8 cellular contexts compared by ENCODE assay signal in genomic region chr14:49768301-49769121, GRCh38. TPM values are rescaled to one million over a fixed set of nuclear protein-coding genes. Genes with fewer than 3 reads are reported as not detected.
DNase-seq lines count a peak whose midpoint lies in the region; ATAC-seq lines count a peak whose summit lies in the region.

No MANE protein-coding gene starts in this region.

- H3K4me3 ChIP-seq in esophagus (ENCODE audit: low read depth in 1 of 2, low read length in 2 of 2) = peak overlapping the region; percentile 74 to 93
- H3K4me3 ChIP-seq in muscle layer of duodenum (ENCODE audit: low read depth in 1 of 2, low read length in 2 of 2) = peak overlapping the region; percentile 88 to 92

- in situ Hi-C loops in ACHN (cut with HindIII; ENCODE audit: low pct_ligation_motif_present, low pct_unique_long_range_greater_than_20kb, low sequenced_read_pairs) = no loop called here

- H3K27me3 ChIP-seq in esophagus (ENCODE audit: control insufficient read depth in 1 of 2, insufficient read depth in 2 of 2, low read length in 2 of 2) (no peaks in the 10 kb centered on the region), muscle layer of duodenum (ENCODE audit: low read depth, low read length) (no peaks in the 10 kb centered on the region)

- ATAC-seq in GM18520 (IDR thresholded peaks at IDR 0.05; ENCODE audit: unreplicated experiment) (peak; percentile 10), HG03066 (IDR thresholded peaks at IDR 0.05; ENCODE audit: low read depth, unreplicated experiment) (peak; percentile 33)

- H3K36me3 ChIP-seq in esophagus (ENCODE audit: control insufficient read depth in 2 of 2, insufficient read depth in 2 of 2, low read length in 1 of 2) (no peaks in the 10 kb centered on the region), muscle layer of duodenum (ENCODE audit: control insufficient read depth in 1 of 2, insufficient read depth in 2 of 2, low read length in 2 of 2) (peaks cover 3 to 5% of the 10 kb centered on the region in 2 donors)

- DNase-seq in ACHN (peak; percentile 62), NCI-H774 (lab: John Stamatoyannopoulos, UW) (peak; percentile 5), activated T-cell treated with anti-CD3 and anti-CD28 coated beads for 24 hours (ENCODE audit: low read depth) (peak; percentile 72)
- DNase-seq in stimulated activated CD8-positive, alpha-beta memory T cell treated with anti-CD3 and anti-CD28 coated beads, Interleukin-7, amount 100 ng/mL, for 24 hours (ENCODE audit: low read depth) = peak; percentile 43

- peaks cover 0 to 5% of the 10 kb centered on the region in 2 donors for H3K4me1 ChIP-seq in esophagus (ENCODE audit: control insufficient read depth in 2 of 2, insufficient read depth in 2 of 2, low read length in 1 of 2)
- peaks cover 10 to 22% of the 10 kb centered on the region in 2 donors for H3K4me1 ChIP-seq in muscle layer of duodenum (ENCODE audit: control insufficient read depth in 1 of 2, insufficient read depth in 2 of 2, low read length in 2 of 2)

- WGBS in esophagus, 2 donors = 0% methylated on average over 66 to 67 of the region's 67 CpGs

- H3K27ac ChIP-seq in esophagus (ENCODE audit: low read depth in 2 of 2, low read length in 1 of 2) (peak overlapping the region; percentile 98 to 99), muscle layer of duodenum (ENCODE audit: low read length) (peak overlapping the region; percentile 97)

- H3K9me3 ChIP-seq in esophagus (ENCODE audit: control insufficient read depth in 2 of 2, insufficient read depth in 1 of 2, low read depth in 1 of 2, low read length in 1 of 2) = no peaks in the 10 kb centered on the region
- no peaks in the 10 kb centered on the region for H3K9me3 ChIP-seq in muscle layer of duodenum (ENCODE audit: control insufficient read depth in 1 of 2, low read length in 2 of 2)

RNA-seq across cellular contexts. Expression of gene KLHDC2, which starts 0.6 kb away (rescaled TPM):
- polyA plus RNA-seq in esophagus = 10 to 100 TPM; 24.2 to 31.6 TPM

Comparison
In these comparisons a context has a peak if more than half of its experiments do, and no peak if none do; other contexts are left out.
1. Peak in every context shown above with its lines: DNase-seq, ATAC-seq, H3K4me3 ChIP-seq and H3K27ac ChIP-seq.
2. DNase-seq: peak in every context shown above with its lines; median percentile 72 in activated T-cell treated with anti-CD3 and anti-CD28 coated beads for 24 hours; 62 in ACHN; 43 in stimulated activated CD8-positive, alpha-beta memory T cell treated with anti-CD3 and anti-CD28 coated beads, Interleukin-7, amount 100 ng/mL, for 24 hours; 5 in NCI-H774.